9 cellular contexts compared by ENCODE assay signal in genomic region chr2:43576983-43577892, GRCh38. TPM values are rescaled to one million over a fixed set of nuclear protein-coding genes. Genes with fewer than 3 reads are reported as not detected.
DNase-seq lines count a peak whose midpoint lies in the region; ATAC-seq and TF ChIP-seq lines count a peak whose summit lies in the region.
"Had no signal": no experiment of that assay in that cellular context is flagged by ENCODE, and none has a peak within 500 bp of the region (broad histone marks: within the 10 kb centered on the region; RNA-seq: fewer than 3 reads in every experiment).

No MANE protein-coding gene starts in this region.

- H3K4me1 Mint-ChIP-seq in CD14-positive monocyte: no peaks in the 10 kb centered on the region
- peaks cover 16% of the 10 kb centered on the region for H3K4me1 Mint-ChIP-seq in stimulated activated naive CD8-positive, alpha-beta T cell treated with anti-CD3 and anti-CD28 coated beads, Interleukin-15, amount 100 ng/mL, for 72 hours

- no peak for ATAC-seq in stimulated activated naive CD8-positive, alpha-beta T cell treated with anti-CD3 and anti-CD28 coated beads, Interleukin-15, amount 100 ng/mL, for 72 hours
- ATAC-seq in GM18868 (IDR thresholded peaks at IDR 0.05; ENCODE audit: unreplicated experiment): no peak

- no peak for TF ChIP-seq POLR2A in testis (IDR thresholded peaks at IDR 0.05)

- H3K9me3 ChIP-seq in testis: no peaks in the 10 kb centered on the region

- intact Hi-C loops in CD14-positive monocyte (cut with micrococcal nuclease): loop anchor here in 1 of 2 donors (5.0 to 10.0 kb wide), 2 partner anchors 630 to 752 kb away; no protein-coding TSS in a partner anchor
- intact Hi-C loops in testis (cut with DNase I; ENCODE audit: low total_unique reads): no loop called here

- no peaks in the 10 kb centered on the region for H3K27me3 ChIP-seq in testis

- H3K9me3 Mint-ChIP-seq in CD14-positive monocyte: peaks cover 0 to 2% (median 0%) of the 10 kb centered on the region in 7 donors
- H3K9me3 Mint-ChIP-seq in stimulated activated naive CD8-positive, alpha-beta T cell treated with anti-CD3 and anti-CD28 coated beads, Interleukin-15, amount 100 ng/mL, for 72 hours: no peaks in the 10 kb centered on the region

- H3K27ac ChIP-seq in testis: no peak overlapping the region
- H3K27ac ChIP-seq: SK-N-MC had no signal

- no peak overlapping the region for H3K4me3 Mint-ChIP-seq in CD14-positive monocyte
- H3K4me3 Mint-ChIP-seq in stimulated activated naive CD8-positive, alpha-beta T cell treated with anti-CD3 and anti-CD28 coated beads, Interleukin-15, amount 100 ng/mL, for 72 hours: peak overlapping the region in 1 of 2 donors; percentile 3

- H3K4me3 ChIP-seq in astrocyte of the spinal cord (ENCODE audit: low read depth, low read length) (no peak overlapping the region), testis (no peak overlapping the region)
- H3K4me3 ChIP-seq: SK-N-MC had no signal

- WGBS in testis, 2 donors: 50 to 58% methylated on average over 8 of the region's 8 CpGs

- peak; percentile 87 for TF ChIP-seq CTCF in CD14-positive monocyte (IDR thresholded peaks at IDR 0.05)
- peak; percentile 50 for TF ChIP-seq CTCF in GM12874 (IDR thresholded peaks at IDR 0.05; ENCODE audit: insufficient read depth, low read depth, low read length)
- TF ChIP-seq CTCF in astrocyte of the spinal cord (IDR thresholded peaks at IDR 0.05; ENCODE audit: low read depth, low read length): peak; percentile 80
- TF ChIP-seq CTCF in testis (IDR thresholded peaks at IDR 0.05): peak; percentile 58 to 74 (median 62)

- H3K36me3 Mint-ChIP-seq in CD14-positive monocyte: peaks cover 65 to 76% of the 10 kb centered on the region in 2 donors

- H3K36me3 ChIP-seq in testis (ENCODE audit: low read depth, missing control alignments): no peaks in the 10 kb centered on the region

- no peaks in the 10 kb centered on the region for H3K4me1 ChIP-seq in testis

- peak overlapping the region in 1 of 7 donors; percentile 30 for H3K27ac Mint-ChIP-seq in CD14-positive monocyte
- no peak overlapping the region for H3K27ac Mint-ChIP-seq in stimulated activated naive CD8-positive, alpha-beta T cell treated with anti-CD3 and anti-CD28 coated beads, Interleukin-15, amount 100 ng/mL, for 72 hours

- DNase-seq in CD14-positive monocyte (ENCODE audit: low spot score): no peak
- DNase-seq in NCI-H345 treated with DMSO at 0.1 percent for 48 hours (lab: John Stamatoyannopoulos, UW; ENCODE audit: unreplicated experiment): peak; percentile 33
- DNase-seq in astrocyte of the spinal cord (ENCODE audit: low read depth, low spot score): peak; percentile 67
- DNase-seq in inferior parietal cortex (ENCODE audit: extremely low spot score): peak; percentile 60
- peak; percentile 52 for DNase-seq in testis
- no peak for DNase-seq in stimulated activated naive CD8-positive, alpha-beta T cell treated with anti-CD3 and anti-CD28 coated beads, Interleukin-15, amount 100 ng/mL, for 72 hours

- in situ Hi-C loops in astrocyte of the spinal cord (cut with HindIII; ENCODE audit: low sequenced_read_pairs): no loop called here

- no peaks in the 10 kb centered on the region for H3K27me3 Mint-ChIP-seq in CD14-positive monocyte (ENCODE audit: low read depth in 3 of 3)
- no peaks in the 10 kb centered on the region for H3K27me3 Mint-ChIP-seq in stimulated activated naive CD8-positive, alpha-beta T cell treated with anti-CD3 and anti-CD28 coated beads, Interleukin-15, amount 100 ng/mL, for 72 hours

RNA-seq across cellular contexts. Expression of gene THADA, which starts 18.6 kb away (rescaled TPM):
- 1 to 10 TPM; 7.3 to 9.7 TPM for polyA plus RNA-seq in CD14-positive monocyte
- 10 to 100 TPM; 39.5 to 43.9 TPM for total RNA-seq in testis
- polyA plus RNA-seq in testis (ENCODE audit: insufficient read depth, low read depth, low replicate concordance): 29.5 TPM

RNA-seq across cellular contexts. Expression of gene PLEKHH2, which starts 59.8 kb away (rescaled TPM):
- polyA plus RNA-seq in CD14-positive monocyte (not detected), testis (ENCODE audit: insufficient read depth, low read depth, low replicate concordance) (7.4 TPM)
- 10 to 100 TPM; 45.3 to 80.2 TPM for total RNA-seq in testis

Comparison
In these comparisons a context has a peak if more than half of its experiments do, and no peak if none do; other contexts are left out.
1. DNase-seq: peak in NCI-H345 treated with DMSO at 0.1 percent for 48 hours (single experiment), astrocyte of the spinal cord (single experiment), inferior parietal cortex (single experiment) and testis (single experiment); none in CD14-positive monocyte (single experiment) and stimulated activated naive CD8-positive, alpha-beta T cell treated with anti-CD3 and anti-CD28 coated beads, Interleukin-15, amount 100 ng/mL, for 72 hours (0 of 2).
2. Peak in every context shown above with its lines, with median percentiles within 50 percentile points of each other: CTCF ChIP-seq.